Comparison of ENCODE assay signal across 9 cellular contexts in the genomic region with DNA sequence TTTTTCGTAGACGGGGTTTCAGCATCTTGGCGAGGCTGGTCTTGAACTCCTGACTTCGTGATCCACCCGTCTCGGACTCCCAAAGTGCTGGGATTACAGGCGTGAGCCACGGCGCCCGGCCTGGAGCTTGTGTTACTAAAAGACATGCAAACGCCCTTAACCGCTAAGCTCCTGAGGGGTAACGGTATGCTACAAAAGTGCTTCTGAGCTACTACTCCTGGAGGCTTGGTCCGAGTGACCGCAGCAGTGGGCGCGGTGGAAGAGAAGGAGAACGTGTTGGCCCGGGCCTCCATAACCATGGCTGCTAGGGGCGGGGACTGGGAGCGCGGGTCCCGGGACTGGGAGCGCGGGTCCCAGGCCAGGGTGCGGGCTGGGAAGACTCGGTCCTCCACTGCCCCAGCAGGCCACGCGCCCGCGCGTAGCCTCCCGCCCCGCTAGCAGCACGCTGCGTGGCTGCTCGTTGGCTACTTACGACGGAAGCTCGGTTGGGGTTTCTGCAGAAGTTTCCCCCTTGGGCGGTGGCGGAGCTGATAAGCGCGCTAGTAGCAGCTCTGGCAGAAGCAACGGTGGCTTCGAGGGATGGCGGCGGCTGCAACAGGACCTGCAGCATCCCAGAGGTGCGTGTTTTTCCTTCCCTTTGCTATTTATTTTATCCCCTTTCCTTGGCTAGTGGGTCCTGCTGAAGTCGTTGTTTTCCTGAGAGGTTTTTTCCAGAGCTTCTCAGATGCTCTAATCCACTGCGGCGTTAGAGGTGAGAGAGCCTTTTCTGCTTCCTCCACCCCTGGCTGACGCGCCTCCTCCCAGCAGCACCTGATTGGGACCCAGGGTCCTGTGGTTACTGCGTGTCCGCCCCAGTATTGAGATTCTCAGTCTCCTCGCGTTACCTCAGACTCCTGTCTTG.
A peak's percentile ranks its signal among the peaks of the same experiment; 100 is the strongest.
DNase-seq lines count a peak whose midpoint lies in the region; ATAC-seq, FAIRE-seq and TF ChIP-seq lines count a peak whose summit lies in the region.
"Had no signal": no experiment of that assay in that cellular context is flagged by ENCODE, and none has a peak within 500 bp of the region (broad histone marks: within the 10 kb centered on the region; RNA-seq: fewer than 3 reads in every experiment).

No MANE protein-coding gene starts in this region.

- BruUV-seq in endothelial cell of umbilical vein (replicated peaks; lab: Mats Ljungman, UMichigan), result TSS peak; percentile 67

- peak overlapping the region; percentile 79 for H3K4me3 ChIP-seq in NT2/D1 (ENCODE audit: insufficient read length, low read depth)
- H3K4me3 ChIP-seq in endothelial cell of umbilical vein (replicated peaks in 1 of 3; ENCODE audit: insufficient read depth in 1 of 3, low read depth in 1 of 3, low read length in 3 of 3), result peak overlapping the region; percentile 48 to 92 (median 83)
- H3K4me3 ChIP-seq in mesodermal cell (ENCODE audit: extremely low read depth, insufficient read depth, low read length, poor library complexity, severe bottlenecking), result peak overlapping the region; percentile 52

- H3K36me3 ChIP-seq in NT2/D1 (ENCODE audit: insufficient read depth, insufficient read length, low read length), result no peaks in the 10 kb centered on the region
- H3K36me3 ChIP-seq in endothelial cell of umbilical vein (ENCODE audit: control insufficient read depth in 2 of 2, extremely low read depth in 1 of 2, insufficient read depth in 2 of 2, low read length in 2 of 2), result no peaks in the 10 kb centered on the region
- H3K36me3 ChIP-seq in mesodermal cell (ENCODE audit: control insufficient read depth, insufficient read depth, low read length), result no peaks in the 10 kb centered on the region

- CTCF ChIA-PET in endothelial cell of umbilical vein (lab: Charles Lee), result interaction anchor here (1.0 to 2.1 kb wide), 5 partner anchors 17 to 381 kb away, joined by 3 to 13 read pairs (median 3); no protein-coding TSS in a partner anchor

- H3K27me3 ChIP-seq in NT2/D1 (ENCODE audit: insufficient read depth, insufficient read length) (no peaks in the 10 kb centered on the region), endothelial cell of umbilical vein (ENCODE audit: control insufficient read depth in 2 of 2, insufficient read depth in 2 of 2, low read length in 2 of 2) (no peaks in the 10 kb centered on the region)

- H3K9me3 ChIP-seq in NT2/D1 (ENCODE audit: insufficient read depth, low read length) (peaks cover 2% of the 10 kb centered on the region), endothelial cell of umbilical vein (replicated peaks; ENCODE audit: control insufficient read depth, insufficient read depth, low read length) (no peaks in the 10 kb centered on the region), mesodermal cell (ENCODE audit: control insufficient read depth, low read length) (no peaks in the 10 kb centered on the region)

- no peaks in the 10 kb centered on the region for H3K9me1 ChIP-seq in endothelial cell of umbilical vein (replicated peaks; ENCODE audit: control insufficient read depth, extremely low read depth, insufficient read depth, low read length)

- dilution Hi-C loops in endothelial cell of umbilical vein (cut with MboI; ENCODE audit: extremely low pct_ligation_motif_present, low sequenced_read_pairs), result no loop called here

- intact Hi-C loops in endothelial cell of umbilical vein (cut with micrococcal nuclease), result loop anchor here (5.0 kb wide), 2 partner anchors 69 to 381 kb away; a partner anchor contains a TSS

- H3K9ac ChIP-seq in NT2/D1 (ENCODE audit: insufficient read length, low read depth), result peak overlapping the region; percentile 95
- H3K9ac ChIP-seq in endothelial cell of umbilical vein (replicated peaks; ENCODE audit: extremely low read depth, insufficient read depth, low read length), result peak overlapping the region; percentile 38

- H3K4me2 ChIP-seq in endothelial cell of umbilical vein (ENCODE audit: insufficient read depth, low read length), result peak overlapping the region; percentile 89

- no peak for TF ChIP-seq CTCF in endothelial cell of umbilical vein (IDR thresholded peaks at IDR 0.05; ENCODE audit: extremely low read depth in 1 of 2, insufficient read depth in 1 of 2, low read depth in 1 of 2, low read length in 2 of 2)

- ATAC-seq in GM21390 (IDR thresholded peaks at IDR 0.05; ENCODE audit: unreplicated experiment), result no peak

- no peaks in the 10 kb centered on the region for H4K20me1 ChIP-seq in endothelial cell of umbilical vein (replicated peaks; ENCODE audit: control insufficient read depth, extremely low read depth, insufficient read depth, low read length)

- FAIRE-seq in endothelial cell of umbilical vein (lab: Jason Lieb, UNC), result peak; percentile 48
- FAIRE-seq: TTC549 had no signal

- peak overlapping the region; percentile 89 for H2AFZ ChIP-seq in endothelial cell of umbilical vein (ENCODE audit: low read depth, low read length)

- H3K27ac ChIP-seq in endothelial cell of umbilical vein (ENCODE audit: insufficient read depth, low read depth, low read length), result peak overlapping the region; percentile 11
- peak overlapping the region; percentile 71 for H3K27ac ChIP-seq in mesodermal cell (ENCODE audit: low read depth, low read length, severe bottlenecking)

- peak; percentile 70 for TF ChIP-seq POLR2A in endothelial cell of umbilical vein (IDR thresholded peaks at IDR 0.05; ENCODE audit: low read depth, low read length)

- no peaks in the 10 kb centered on the region for H3K79me2 ChIP-seq in endothelial cell of umbilical vein (ENCODE audit: control insufficient read depth, insufficient read depth, low read length)

- DNase-seq in DMS114 treated with DMSO at 0.1 percent for 48 hours (lab: John Stamatoyannopoulos, UW; ENCODE audit: unreplicated experiment) (peak; percentile 60), HK-2 (ENCODE audit: unreplicated experiment) (peak; percentile 82), NT2/D1 (ENCODE audit: low read depth, low spot score) (peak; percentile 70), activated T-cell treated with anti-CD3 and anti-CD28 coated beads for 24 hours (ENCODE audit: low read depth) (peak; percentile 66), endothelial cell of umbilical vein (ENCODE audit: low read depth, low spot score) (peak; percentile 74)
- peak; percentile 45 for DNase-seq in stimulated activated CD8-positive, alpha-beta memory T cell treated with anti-CD3 and anti-CD28 coated beads, Interleukin-12 subunit alpha, Interleukin-12 subunit beta, amount 100 ng/mL, for 24 hours (ENCODE audit: extremely low read depth)

- WGBS in mesodermal cell (ENCODE audit: insufficient coverage in 2 of 2), 2 experiments, result 11 to 14% methylated on average over 49 of the region's 58 CpGs

- H3K4me1 ChIP-seq in NT2/D1 (ENCODE audit: insufficient read depth, insufficient read length) (no peaks in the 10 kb centered on the region), endothelial cell of umbilical vein (ENCODE audit: control insufficient read depth, extremely low read depth, insufficient read depth, low read length) (peaks cover 6% of the 10 kb centered on the region), mesodermal cell (ENCODE audit: control insufficient read depth, insufficient read depth, low read length, poor library complexity, severe bottlenecking) (peaks cover 4% of the 10 kb centered on the region)

- POLR2A ChIA-PET in endothelial cell of umbilical vein (lab: Charles Lee), result no interaction called here

TF ChIP-seq in endothelial cell of umbilical vein, 7 proteins besides CTCF, POLR2A, EP300 and RAD21:
- TF ChIP-seq POLR2AphosphoS5 (IDR thresholded peaks at IDR 0.05; ENCODE audit: insufficient read depth, low read depth, low read length) (peak; percentile 48), GATA2 (IDR thresholded peaks at IDR 0.05; ENCODE audit: insufficient read depth, insufficient read length, low read depth, low read length) (no peak), JUN (IDR thresholded peaks at IDR 0.05; ENCODE audit: borderline replicate concordance, insufficient read depth, insufficient read length, low read depth) (no peak), EZH2 (IDR thresholded peaks at IDR 0.05; ENCODE audit: borderline replicate concordance, low read depth, low read length, severe bottlenecking) (no peak), MYC (IDR thresholded peaks at IDR 0.05; ENCODE audit: low read depth, low read length) (no peak), FOS (IDR thresholded peaks at IDR 0.05; ENCODE audit: borderline replicate concordance, insufficient read depth, low read length) (no peak)
- TF ChIP-seq, protein P1, sequence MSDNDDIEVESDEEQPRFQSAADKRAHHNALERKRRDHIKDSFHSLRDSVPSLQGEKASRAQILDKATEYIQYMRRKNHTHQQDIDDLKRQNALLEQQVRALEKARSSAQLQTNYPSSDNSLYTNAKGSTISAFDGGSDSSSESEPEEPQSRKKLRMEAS (IDR thresholded peaks at IDR 0.05; ENCODE audit: insufficient read depth, insufficient read length), result peak; percentile 66
